14 cellular contexts compared by ENCODE assay signal in the genomic region with DNA sequence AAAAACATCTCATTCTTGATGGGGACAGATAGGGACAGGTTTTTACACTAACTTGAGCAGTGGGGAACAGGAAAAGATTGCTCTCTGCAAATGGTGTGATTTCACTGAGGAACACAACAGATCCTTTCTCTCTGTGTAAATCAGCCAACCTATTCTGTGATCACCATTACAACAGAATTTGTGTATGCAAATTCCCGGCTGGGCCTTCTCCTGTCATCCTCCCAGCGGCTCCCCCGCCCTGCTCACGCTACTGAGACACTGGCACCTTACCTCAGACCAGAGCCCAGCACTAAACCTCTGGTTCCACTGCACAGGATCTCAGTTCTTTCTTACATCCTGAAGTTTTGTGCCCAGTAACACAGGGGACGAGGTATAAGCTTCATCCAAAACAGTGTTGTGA.
"Had no signal": no experiment of that assay in that cellular context is flagged by ENCODE, and none has a peak within 500 bp of the region (broad histone marks: within the 10 kb centered on the region; RNA-seq: fewer than 3 reads in every experiment).

No MANE protein-coding gene starts in this region.

- H3K9me3 Mint-ChIP-seq: activated naive CD8-positive, alpha-beta T cell treated with anti-CD3 and anti-CD28 coated beads, Interleukin-2, amount 10 ng/mL, durations not matched to agents 7 days and 5 days had no signal

- H3K27me3 Mint-ChIP-seq: activated naive CD8-positive, alpha-beta T cell treated with anti-CD3 and anti-CD28 coated beads, Interleukin-2, amount 10 ng/mL, durations not matched to agents 7 days and 5 days; progenitor cell of endocrine pancreas had no signal

- H3K27ac ChIP-seq: breast epithelium, esophagus muscularis mucosa, transverse colon, VCaP had no signal

- DNase-seq: activated CD4-positive, alpha-beta T cell treated with anti-CD3 and anti-CD28 coated beads for 4 hours; activated CD8-positive, alpha-beta memory T cell treated with anti-CD3 and anti-CD28 coated beads, Interleukin-2, amount 50 U/mL, for 48 hours; activated CD8-positive, alpha-beta T cell treated with anti-CD3 and anti-CD28 coated beads, Interleukin-2, amount 10 ng/mL, durations not matched to agents 7 days and 5 days; activated naive CD8-positive, alpha-beta T cell treated with anti-CD3 and anti-CD28 coated beads, Interleukin-2, amount 10 ng/mL, durations not matched to agents 7 days and 5 days; glutamatergic neuron; right cardiac atrium; small intestine; SW 1271; T-helper 9 cell; transverse colon had no signal

- H3K27me3 ChIP-seq: breast epithelium, esophagus muscularis mucosa, transverse colon had no signal

- H3K4me3 ChIP-seq: breast epithelium, esophagus muscularis mucosa, transverse colon had no signal

- H3K27ac Mint-ChIP-seq: activated CD8-positive, alpha-beta T cell treated with anti-CD3 and anti-CD28 coated beads, Interleukin-2, amount 10 ng/mL, durations not matched to agents 7 days and 5 days; activated naive CD8-positive, alpha-beta T cell treated with anti-CD3 and anti-CD28 coated beads, Interleukin-2, amount 10 ng/mL, durations not matched to agents 7 days and 5 days; progenitor cell of endocrine pancreas had no signal

- H3K36me3 ChIP-seq: breast epithelium had no signal

- H3K9me3 ChIP-seq: breast epithelium, esophagus muscularis mucosa, transverse colon had no signal

- H3K4me3 Mint-ChIP-seq: activated CD8-positive, alpha-beta T cell treated with anti-CD3 and anti-CD28 coated beads, Interleukin-2, amount 10 ng/mL, durations not matched to agents 7 days and 5 days; activated naive CD8-positive, alpha-beta T cell treated with anti-CD3 and anti-CD28 coated beads, Interleukin-2, amount 10 ng/mL, durations not matched to agents 7 days and 5 days had no signal

- H3K4me1 ChIP-seq: breast epithelium, esophagus muscularis mucosa, transverse colon had no signal

- ATAC-seq: activated CD8-positive, alpha-beta T cell treated with anti-CD3 and anti-CD28 coated beads, Interleukin-2, amount 10 ng/mL, durations not matched to agents 7 days and 5 days; right cardiac atrium had no signal
